In genomic region chr11:8338138-8338537, GRCh38 we compare ENCODE assay signal across 1 cellular context.
TF ChIP-seq lines count a peak whose summit lies in the region.

No MANE protein-coding gene starts in this region.

TF ChIP-seq in K562, 482 proteins besides CTCF, POLR2A, EP300 and RAD21 (continued from another document):
- TF ChIP-seq, protein P1, sequence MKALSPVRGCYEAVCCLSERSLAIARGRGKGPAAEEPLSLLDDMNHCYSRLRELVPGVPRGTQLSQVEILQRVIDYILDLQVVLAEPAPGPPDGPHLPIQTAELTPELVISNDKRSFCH (CRISPR knock-in tag; IDR thresholded peaks at IDR 0.05) = no peak
- TF ChIP-seq, protein P1 (tag; IDR thresholded peaks at IDR 0.05) = no peak
- TF ChIP-seq SRF (CRISPR knock-in tag; IDR thresholded peaks at IDR 0.05) = peak in 1 of 2 experiments; percentile 66; a peak in 1 of 4 replicates
- TF ChIP-seq ZNF239 (CRISPR knock-in tag; IDR thresholded peaks at IDR 0.05) = no peak
- no peak for TF ChIP-seq KLF16 (IDR thresholded peaks at IDR 0.05)
- TF ChIP-seq SMC3 (conservative IDR thresholded peaks at IDR 0.05; ENCODE audit: insufficient read depth, low read depth, low read length) = 0 out of 2 replicates have a peak, but pooled peaks have one; percentile 39
- TF ChIP-seq ZNF217 (CRISPR knock-in tag; IDR thresholded peaks at IDR 0.05) = no peak
- no peak for TF ChIP-seq SP1 (CRISPR knock-in tag; IDR thresholded peaks at IDR 0.05)
- TF ChIP-seq NBN (IDR thresholded peaks at IDR 0.05; ENCODE audit: low read depth) = no peak
- TF ChIP-seq, protein P2, sequence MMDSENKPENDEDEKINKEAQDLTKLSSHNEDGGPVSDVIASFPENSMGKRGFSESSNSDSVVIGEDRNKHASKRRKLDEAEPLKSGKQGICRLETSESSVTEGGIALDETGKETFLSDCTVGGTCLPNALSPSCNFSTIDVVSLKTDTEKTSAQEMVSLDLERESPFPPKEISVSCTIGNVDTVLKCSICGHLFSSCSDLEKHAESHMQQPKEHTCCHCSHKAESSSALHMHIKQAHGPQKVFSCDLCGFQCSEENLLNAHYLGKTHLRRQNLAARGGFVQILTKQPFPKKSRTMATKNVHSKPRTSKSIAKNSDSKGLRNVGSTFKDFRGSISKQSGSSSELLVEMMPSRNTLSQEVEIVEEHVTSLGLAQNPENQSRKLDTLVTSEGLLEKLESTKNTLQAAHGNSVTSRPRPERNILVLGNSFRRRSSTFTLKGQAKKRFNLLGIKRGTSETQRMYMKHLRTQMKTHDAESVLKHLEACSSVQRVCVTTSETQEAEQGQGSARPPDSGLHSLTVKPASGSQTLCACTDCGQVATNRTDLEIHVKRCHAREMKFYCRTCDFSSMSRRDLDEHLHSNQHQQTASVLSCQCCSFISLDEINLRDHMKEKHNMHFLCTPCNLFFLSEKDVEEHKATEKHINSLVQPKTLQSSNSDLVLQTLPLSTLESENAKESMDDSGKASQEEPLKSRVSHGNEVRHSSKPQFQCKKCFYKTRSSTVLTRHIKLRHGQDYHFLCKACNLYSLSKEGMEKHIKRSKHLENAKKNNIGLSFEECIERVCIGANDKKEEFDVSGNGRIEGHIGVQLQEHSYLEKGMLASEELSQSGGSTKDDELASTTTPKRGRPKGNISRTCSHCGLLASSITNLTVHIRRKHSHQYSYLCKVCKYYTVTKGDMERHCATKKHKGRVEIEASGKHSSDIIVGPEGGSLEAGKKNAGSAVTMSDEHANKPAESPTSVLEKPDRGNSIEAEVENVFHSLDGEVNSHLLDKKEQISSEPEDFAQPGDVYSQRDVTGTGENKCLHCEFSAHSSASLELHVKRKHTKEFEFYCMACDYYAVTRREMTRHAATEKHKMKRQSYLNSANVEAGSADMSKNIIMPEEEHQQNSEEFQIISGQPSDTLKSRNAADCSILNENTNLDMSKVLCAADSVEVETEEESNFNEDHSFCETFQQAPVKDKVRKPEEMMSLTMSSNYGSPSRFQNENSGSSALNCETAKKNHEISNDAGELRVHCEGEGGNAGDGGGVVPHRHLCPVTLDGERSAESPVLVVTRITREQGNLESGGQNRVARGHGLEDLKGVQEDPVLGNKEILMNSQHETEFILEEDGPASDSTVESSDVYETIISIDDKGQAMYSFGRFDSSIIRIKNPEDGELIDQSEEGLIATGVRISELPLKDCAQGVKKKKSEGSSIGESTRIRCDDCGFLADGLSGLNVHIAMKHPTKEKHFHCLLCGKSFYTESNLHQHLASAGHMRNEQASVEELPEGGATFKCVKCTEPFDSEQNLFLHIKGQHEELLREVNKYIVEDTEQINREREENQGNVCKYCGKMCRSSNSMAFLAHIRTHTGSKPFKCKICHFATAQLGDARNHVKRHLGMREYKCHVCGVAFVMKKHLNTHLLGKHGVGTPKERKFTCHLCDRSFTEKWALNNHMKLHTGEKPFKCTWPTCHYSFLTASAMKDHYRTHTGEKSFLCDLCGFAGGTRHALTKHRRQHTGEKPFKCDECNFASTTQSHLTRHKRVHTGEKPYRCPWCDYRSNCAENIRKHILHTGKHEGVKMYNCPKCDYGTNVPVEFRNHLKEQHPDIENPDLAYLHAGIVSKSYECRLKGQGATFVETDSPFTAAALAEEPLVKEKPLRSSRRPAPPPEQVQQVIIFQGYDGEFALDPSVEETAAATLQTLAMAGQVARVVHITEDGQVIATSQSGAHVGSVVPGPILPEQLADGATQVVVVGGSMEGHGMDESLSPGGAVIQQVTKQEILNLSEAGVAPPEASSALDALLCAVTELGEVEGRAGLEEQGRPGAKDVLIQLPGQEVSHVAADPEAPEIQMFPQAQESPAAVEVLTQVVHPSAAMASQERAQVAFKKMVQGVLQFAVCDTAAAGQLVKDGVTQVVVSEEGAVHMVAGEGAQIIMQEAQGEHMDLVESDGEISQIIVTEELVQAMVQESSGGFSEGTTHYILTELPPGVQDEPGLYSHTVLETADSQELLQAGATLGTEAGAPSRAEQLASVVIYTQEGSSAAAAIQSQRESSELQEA (IDR thresholded peaks at IDR 0.05; ENCODE audit: low read depth) = no peak
- no peak for TF ChIP-seq NR2C1 (IDR thresholded peaks at IDR 0.05)
- no peak for TF ChIP-seq NR2C1 (tag; IDR thresholded peaks at IDR 0.05)
- no peak for TF ChIP-seq MYNN (IDR thresholded peaks at IDR 0.05)
- no peak for TF ChIP-seq MYNN (CRISPR knock-in tag; IDR thresholded peaks at IDR 0.05)
- TF ChIP-seq ZC3H11A (IDR thresholded peaks at IDR 0.05; ENCODE audit: low read depth, low read length) = no peak
- TF ChIP-seq SMARCA4 (IDR thresholded peaks at IDR 0.05) = no peak
- no peak for TF ChIP-seq LEF1 (IDR thresholded peaks at IDR 0.05)
- no peak for TF ChIP-seq ZNF699 (CRISPR knock-in tag; IDR thresholded peaks at IDR 0.05; ENCODE audit: insufficient replicate concordance)
- TF ChIP-seq TOE1 (IDR thresholded peaks at IDR 0.05; ENCODE audit: borderline replicate concordance) = no peak
- TF ChIP-seq TOE1 (CRISPR knock-in tag; IDR thresholded peaks at IDR 0.05; ENCODE audit: borderline replicate concordance, low read depth) = no peak
- TF ChIP-seq, protein P3, sequence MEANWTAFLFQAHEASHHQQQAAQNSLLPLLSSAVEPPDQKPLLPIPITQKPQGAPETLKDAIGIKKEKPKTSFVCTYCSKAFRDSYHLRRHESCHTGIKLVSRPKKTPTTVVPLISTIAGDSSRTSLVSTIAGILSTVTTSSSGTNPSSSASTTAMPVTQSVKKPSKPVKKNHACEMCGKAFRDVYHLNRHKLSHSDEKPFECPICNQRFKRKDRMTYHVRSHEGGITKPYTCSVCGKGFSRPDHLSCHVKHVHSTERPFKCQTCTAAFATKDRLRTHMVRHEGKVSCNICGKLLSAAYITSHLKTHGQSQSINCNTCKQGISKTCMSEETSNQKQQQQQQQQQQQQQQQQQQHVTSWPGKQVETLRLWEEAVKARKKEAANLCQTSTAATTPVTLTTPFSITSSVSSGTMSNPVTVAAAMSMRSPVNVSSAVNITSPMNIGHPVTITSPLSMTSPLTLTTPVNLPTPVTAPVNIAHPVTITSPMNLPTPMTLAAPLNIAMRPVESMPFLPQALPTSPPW (CRISPR knock-in tag; IDR thresholded peaks at IDR 0.05) = no peak
- no peak for TF ChIP-seq BACH1 (tag; IDR thresholded peaks at IDR 0.05)
